ENCODE assay signal across 12 cellular contexts in genomic region chr1:183887826-183888819, GRCh38.
DNase-seq lines count a peak whose midpoint lies in the region; ATAC-seq and TF ChIP-seq lines count a peak whose summit lies in the region.
"Had no signal": no experiment of that assay in that cellular context is flagged by ENCODE, and none has a peak within 500 bp of the region (broad histone marks: within the 10 kb centered on the region; RNA-seq: fewer than 3 reads in every experiment).

No MANE protein-coding gene starts in this region.

- intact Hi-C loops in PC-3 (cut with micrococcal nuclease) = no loop called here
- intact Hi-C loops in spleen (cut with DNase I; ENCODE audit: low total_unique reads) = loop anchor here (10.0 kb wide), 1 partner anchor 73 kb away; no protein-coding TSS in a partner anchor

- peaks cover 40% of the 10 kb centered on the region for H3K4me1 ChIP-seq in PC-3 (ENCODE audit: insufficient read depth, low read length)
- H3K4me1 ChIP-seq in spleen = peaks cover 6 to 58% (median 17%) of the 10 kb centered on the region in 6 donors

- TF ChIP-seq CTCF in PC-3 (conservative IDR thresholded peaks at IDR 0.05; ENCODE audit: low read depth, low read length) (no peak), spleen (IDR thresholded peaks at IDR 0.05 in 8 of 11, conservative IDR thresholded peaks at IDR 0.05 in 3 of 11) (no peak)

- TF ChIP-seq POLR2A in spleen (IDR thresholded peaks at IDR 0.05) = no peak

- no peaks in the 10 kb centered on the region for H3K9me3 Mint-ChIP-seq in effector memory CD8-positive, alpha-beta T cell
- H3K9me3 Mint-ChIP-seq: WTC11 had no signal

- H3K36me3 ChIP-seq in PC-3 (ENCODE audit: low read depth, low read length) (no peaks in the 10 kb centered on the region), spleen (peaks cover 0 to 68% (median 5%) of the 10 kb centered on the region in 6 donors)

- H3K27me3 ChIP-seq in PC-3 (ENCODE audit: low read length) (no peaks in the 10 kb centered on the region), spleen (replicated peaks in 1 of 7) (no peaks in the 10 kb centered on the region)

- CTCF ChIA-PET in PC-3 (lab: Charles Lee) = no interaction called here

- no peaks in the 10 kb centered on the region for H4K20me1 ChIP-seq in PC-3 (ENCODE audit: low read length)

- POLR2A ChIA-PET in PC-3 (lab: Charles Lee; ENCODE audit: unreplicated experiment) = no interaction called here

- H3K4me2 ChIP-seq in PC-3 (ENCODE audit: low read length) = no peak overlapping the region

- no peak for DNase-seq in activated CD4-positive, CD25-positive, alpha-beta regulatory T cell treated with anti-CD3 and anti-CD28 coated beads, Interleukin-2, amount 50 U/mL, for 72 hours
- DNase-seq in PC-3 (peak; percentile 14), spleen (no peak), NCI-H2171 (lab: John Stamatoyannopoulos, UW) (no peak), NCI-H82 (lab: John Stamatoyannopoulos, UW) (no peak)
- peak in 1 of 3 experiments; percentile 1 for DNase-seq in effector memory CD8-positive, alpha-beta T cell
- DNase-seq: hippocampal formation, KG1, midbrain had no signal

- H3K4me1 Mint-ChIP-seq in effector memory CD8-positive, alpha-beta T cell (ENCODE audit: low read depth in 2 of 2) = peaks cover 22 to 30% of the 10 kb centered on the region in 2 donors

- H3K4me3 ChIP-seq in PC-3 (ENCODE audit: low read length) (no peak overlapping the region), spleen (no peak overlapping the region)

- BruUV-seq in PC-3 (replicated peaks; lab: Mats Ljungman, UMichigan) = no TSS peak

- H3K27ac ChIP-seq in PC-3 (ENCODE audit: low read length) (no peak overlapping the region), spleen (peak overlapping the region in 7 of 8 donors; percentile 16 to 66 (median 53))

- peak overlapping the region in 1 of 2 donors; percentile 45 for H3K27ac Mint-ChIP-seq in effector memory CD8-positive, alpha-beta T cell
- H3K27ac Mint-ChIP-seq: WTC11 had no signal

- peak; percentile 41 to 55 for ATAC-seq in activated CD4-positive, CD25-positive, alpha-beta regulatory T cell treated with anti-CD3 and anti-CD28 coated beads, Interleukin-2, amount 50 U/mL, for 24 hours
- no peak for ATAC-seq in PC-3
- peak; percentile 75 for ATAC-seq in effector memory CD8-positive, alpha-beta T cell (replicated peaks)
- ATAC-seq in GM21367 (IDR thresholded peaks at IDR 0.05; ENCODE audit: unreplicated experiment) = no peak
- ATAC-seq: WTC11 had no signal

- 55 to 66% (median 60%) methylated on average over 9 of the region's 9 CpGs for WGBS in spleen, 5 donors

- H3K27me3 Mint-ChIP-seq in effector memory CD8-positive, alpha-beta T cell = no peaks in the 10 kb centered on the region

- H3K36me3 Mint-ChIP-seq in effector memory CD8-positive, alpha-beta T cell (ENCODE audit: insufficient read depth) = no peaks in the 10 kb centered on the region
- H3K36me3 Mint-ChIP-seq: WTC11 had no signal

- no peak overlapping the region for H3K9ac ChIP-seq in PC-3 (ENCODE audit: low read length)

- H3K4me3 Mint-ChIP-seq in effector memory CD8-positive, alpha-beta T cell = peak overlapping the region in 1 of 2 donors; percentile 58
- H3K4me3 Mint-ChIP-seq: WTC11 had no signal

- H3K9me3 ChIP-seq in PC-3 (ENCODE audit: low read length) = no peaks in the 10 kb centered on the region
- H3K9me3 ChIP-seq in spleen = no peaks in the 10 kb centered on the region

- no peak overlapping the region for H2AFZ ChIP-seq in PC-3 (ENCODE audit: low read length)

- H3F3A ChIP-seq in PC-3 (ENCODE audit: low read length, unreplicated experiment) = peaks cover 3% of the 10 kb centered on the region

- no peaks in the 10 kb centered on the region for H3K79me2 ChIP-seq in PC-3 (ENCODE audit: low read length)

- no peaks in the 10 kb centered on the region for H3K9me2 ChIP-seq in PC-3 (replicated peaks; ENCODE audit: low read length)

Comparison
In these comparisons a context has a peak if more than half of its experiments do, and no peak if none do; other contexts are left out.
1. ATAC-seq: peak in activated CD4-positive, CD25-positive, alpha-beta regulatory T cell treated with anti-CD3 and anti-CD28 coated beads, Interleukin-2, amount 50 U/mL, for 24 hours (2 of 2) and effector memory CD8-positive, alpha-beta T cell (single experiment); none in PC-3 (single experiment) and GM21367 (single experiment).